ENCODE assay signal across 24 cellular contexts in genomic region chr10:51951601-51952000, GRCh38.
DNase-seq lines count a peak whose midpoint lies in the region; FAIRE-seq and TF ChIP-seq lines count a peak whose summit lies in the region.
"Had no signal": no experiment of that assay in that cellular context is flagged by ENCODE, and none has a peak within 500 bp of the region (broad histone marks: within the 10 kb centered on the region; RNA-seq: fewer than 3 reads in every experiment).

No MANE protein-coding gene starts in this region.

- H3K9me3 ChIP-seq in ascending aorta (no peaks in the 10 kb centered on the region), sigmoid colon (no peaks in the 10 kb centered on the region), transverse colon (no peaks in the 10 kb centered on the region), small intestine (ENCODE audit: control insufficient read depth, low read depth) (no peaks in the 10 kb centered on the region)

- in situ Hi-C loops in transverse colon (cut with MboI; ENCODE audit: low pct_ligation_motif_present in 1 of 4, low pct_unique_long_range_greater_than_20kb in 1 of 4, low sequenced_read_pairs in 3 of 4): loop anchor here (25.0 kb wide), 3 partner anchors 514 to 939 kb away; partner anchors contain the start of gene PRKG1 (in 3 of the 4)

- no peaks in the 10 kb centered on the region for H3K36me3 Mint-ChIP-seq in activated CD4-positive, alpha-beta memory T cell treated with anti-CD3 and anti-CD28 coated beads, Interleukin-2, amount 10 ng/mL, durations not matched to agents 7 days and 5 days (ENCODE audit: low read depth)
- no peaks in the 10 kb centered on the region for H3K36me3 Mint-ChIP-seq in progenitor cell of endocrine pancreas (ENCODE audit: insufficient read depth)
- H3K36me3 Mint-ChIP-seq: CD4-positive, alpha-beta memory T cell had no signal

- H3K36me3 ChIP-seq in ascending aorta (no peaks in the 10 kb centered on the region), sigmoid colon (no peaks in the 10 kb centered on the region), transverse colon (no peaks in the 10 kb centered on the region), small intestine (ENCODE audit: control insufficient read depth in 2 of 2, insufficient read depth in 2 of 2, low read length in 2 of 2) (no peaks in the 10 kb centered on the region)

- H3K4me1 ChIP-seq in ascending aorta (peaks cover 3 to 29% of the 10 kb centered on the region in 2 donors), sigmoid colon (peaks cover 0 to 37% (median 24%) of the 10 kb centered on the region in 4 donors), transverse colon (peaks cover 0 to 9% (median 3%) of the 10 kb centered on the region in 4 donors), small intestine (ENCODE audit: control insufficient read depth in 2 of 2, insufficient read depth in 1 of 2, low read depth in 1 of 2, low read length in 1 of 2) (peaks cover 0 to 2% of the 10 kb centered on the region in 2 donors)

- peaks cover 5% of the 10 kb centered on the region for H3K27me3 Mint-ChIP-seq in activated CD4-positive, alpha-beta memory T cell treated with anti-CD3 and anti-CD28 coated beads, Interleukin-2, amount 10 ng/mL, durations not matched to agents 7 days and 5 days
- no peaks in the 10 kb centered on the region for H3K27me3 Mint-ChIP-seq in progenitor cell of endocrine pancreas
- H3K27me3 Mint-ChIP-seq: CD4-positive, alpha-beta memory T cell had no signal

- CTCF ChIA-PET in activated CD4-positive, alpha-beta memory T cell treated with anti-CD3 and anti-CD28 coated beads, Interleukin-2, amount 10 ng/mL, durations not matched to agents 7 days and 5 days (lab: Charles Lee): no interaction called here

- H3K27ac ChIP-seq in ascending aorta (peak overlapping the region; percentile 62 to 72), coronary artery (peak overlapping the region; percentile 35 to 39), sigmoid colon (peak overlapping the region; percentile 5 to 58 (median 41)), transverse colon (peak overlapping the region in 3 of 4 donors; percentile 2 to 44 (median 27)), small intestine (ENCODE audit: low read depth in 1 of 2, low read length in 1 of 2) (no peak overlapping the region)
- H3K27ac ChIP-seq: GM23248, RWPE1 had no signal

- H3K9me3 Mint-ChIP-seq in activated CD4-positive, alpha-beta memory T cell treated with anti-CD3 and anti-CD28 coated beads, Interleukin-2, amount 10 ng/mL, durations not matched to agents 7 days and 5 days: no peaks in the 10 kb centered on the region
- peaks cover 4% of the 10 kb centered on the region for H3K9me3 Mint-ChIP-seq in progenitor cell of endocrine pancreas (ENCODE audit: low read depth)
- H3K9me3 Mint-ChIP-seq: CD4-positive, alpha-beta memory T cell had no signal

- H3K27ac Mint-ChIP-seq in activated CD4-positive, alpha-beta memory T cell treated with anti-CD3 and anti-CD28 coated beads, Interleukin-2, amount 10 ng/mL, durations not matched to agents 7 days and 5 days: no peak overlapping the region
- no peak overlapping the region for H3K27ac Mint-ChIP-seq in progenitor cell of endocrine pancreas
- H3K27ac Mint-ChIP-seq: CD4-positive, alpha-beta memory T cell had no signal

- H3K4me3 ChIP-seq in ascending aorta (no peak overlapping the region), coronary artery (no peak overlapping the region), sigmoid colon (no peak overlapping the region), transverse colon (no peak overlapping the region), small intestine (ENCODE audit: low read depth in 1 of 2, low read length in 2 of 2) (no peak overlapping the region)
- H3K4me3 ChIP-seq: GM23248 had no signal

- 63 to 84% methylated on average over 1 of the region's 1 CpG for WGBS in sigmoid colon, 2 donors
- WGBS in transverse colon (ENCODE audit: low coverage in 1 of 2), 2 donors: 56 to 69% methylated on average over 1 of the region's 1 CpG
- 62 to 93% (median 63%) methylated on average over 1 of the region's 1 CpG for WGBS in small intestine, 3 donors

- TF ChIP-seq EP300 in sigmoid colon (IDR thresholded peaks at IDR 0.05): no peak
- TF ChIP-seq EP300 in transverse colon (IDR thresholded peaks at IDR 0.05; ENCODE audit: low read depth): no peak

- H3K27me3 ChIP-seq in ascending aorta (no peaks in the 10 kb centered on the region), sigmoid colon (no peaks in the 10 kb centered on the region), transverse colon (no peaks in the 10 kb centered on the region), small intestine (ENCODE audit: control insufficient read depth in 2 of 2, insufficient read depth in 2 of 2, low read length in 2 of 2) (no peaks in the 10 kb centered on the region)

- POLR2A ChIA-PET in activated CD4-positive, alpha-beta memory T cell treated with anti-CD3 and anti-CD28 coated beads, Interleukin-2, amount 10 ng/mL, durations not matched to agents 7 days and 5 days (lab: Charles Lee): no interaction called here

- DNase-seq in ascending aorta (ENCODE audit: low spot score in 2 of 2): no peak
- DNase-seq in coronary artery (ENCODE audit: low spot score): no peak
- DNase-seq in sigmoid colon: no peak
- DNase-seq in transverse colon: no peak
- no peak for DNase-seq in activated CD4-positive, alpha-beta memory T cell treated with anti-CD3 and anti-CD28 coated beads, Interleukin-2, amount 10 ng/mL, durations not matched to agents 7 days and 5 days
- no peak for DNase-seq in small intestine
- no peak for DNase-seq in progenitor cell of endocrine pancreas (ENCODE audit: low spot score, unreplicated experiment)
- DNase-seq: C1 segment of cervical spinal cord; CD4-positive, alpha-beta memory T cell; COR-L47; DMS53; GM23248; H7; Karpas-422; NCI-H1092; NCI-H1417 treated with DMSO at 0.1 percent for 48 hours; NCI-H1694 treated with DMSO at 0.1 percent for 48 hours; NCI-H2081; NCI-H2227 treated with DMSO at 0.1 percent for 48 hours; NCI-H69; SIG-M5 had no signal

- no peak for TF ChIP-seq CTCF in ascending aorta (IDR thresholded peaks at IDR 0.05)
- TF ChIP-seq CTCF in coronary artery (IDR thresholded peaks at IDR 0.05): no peak
- no peak for TF ChIP-seq CTCF in sigmoid colon (IDR thresholded peaks at IDR 0.05)
- no peak for TF ChIP-seq CTCF in transverse colon (IDR thresholded peaks at IDR 0.05)
- no peak for TF ChIP-seq CTCF in progenitor cell of endocrine pancreas (IDR thresholded peaks at IDR 0.05; ENCODE audit: unreplicated experiment)

- FAIRE-seq in small intestine (lab: Jason Lieb, UNC): no peak
- FAIRE-seq: GM18507, HepG2 had no signal

- intact Hi-C loops in ascending aorta (cut with DNase I) (loop anchor here (5.0 to 10.0 kb wide), 2 partner anchors 877 to 959 kb away; partner anchors contain the start of gene PRKG1), sigmoid colon (cut with DNase I) (loop anchor here (10.0 kb wide), 1 partner anchor 527 kb away; no protein-coding TSS in a partner anchor), transverse colon (cut with DNase I; ENCODE audit: low total_unique reads) (no loop called here)

- TF ChIP-seq POLR2A in sigmoid colon (IDR thresholded peaks at IDR 0.05) (no peak), transverse colon (IDR thresholded peaks at IDR 0.05) (no peak)

- no peaks in the 10 kb centered on the region for H3K4me1 Mint-ChIP-seq in activated CD4-positive, alpha-beta memory T cell treated with anti-CD3 and anti-CD28 coated beads, Interleukin-2, amount 10 ng/mL, durations not matched to agents 7 days and 5 days
- no peaks in the 10 kb centered on the region for H3K4me1 Mint-ChIP-seq in progenitor cell of endocrine pancreas (ENCODE audit: low read depth)

- no peak overlapping the region for H3K4me3 Mint-ChIP-seq in activated CD4-positive, alpha-beta memory T cell treated with anti-CD3 and anti-CD28 coated beads, Interleukin-2, amount 10 ng/mL, durations not matched to agents 7 days and 5 days
- no peak overlapping the region for H3K4me3 Mint-ChIP-seq in progenitor cell of endocrine pancreas (ENCODE audit: low read depth)
- H3K4me3 Mint-ChIP-seq: CD4-positive, alpha-beta memory T cell had no signal

Comparison
In these comparisons a context has a peak if more than half of its experiments do, and no peak if none do; other contexts are left out.
1. H3K27ac ChIP-seq: peak in ascending aorta (2 of 2), coronary artery (2 of 2), sigmoid colon (4 of 4) and transverse colon (3 of 4); none in small intestine (0 of 2).